9 cellular contexts compared by ENCODE assay signal in the genomic region with DNA sequence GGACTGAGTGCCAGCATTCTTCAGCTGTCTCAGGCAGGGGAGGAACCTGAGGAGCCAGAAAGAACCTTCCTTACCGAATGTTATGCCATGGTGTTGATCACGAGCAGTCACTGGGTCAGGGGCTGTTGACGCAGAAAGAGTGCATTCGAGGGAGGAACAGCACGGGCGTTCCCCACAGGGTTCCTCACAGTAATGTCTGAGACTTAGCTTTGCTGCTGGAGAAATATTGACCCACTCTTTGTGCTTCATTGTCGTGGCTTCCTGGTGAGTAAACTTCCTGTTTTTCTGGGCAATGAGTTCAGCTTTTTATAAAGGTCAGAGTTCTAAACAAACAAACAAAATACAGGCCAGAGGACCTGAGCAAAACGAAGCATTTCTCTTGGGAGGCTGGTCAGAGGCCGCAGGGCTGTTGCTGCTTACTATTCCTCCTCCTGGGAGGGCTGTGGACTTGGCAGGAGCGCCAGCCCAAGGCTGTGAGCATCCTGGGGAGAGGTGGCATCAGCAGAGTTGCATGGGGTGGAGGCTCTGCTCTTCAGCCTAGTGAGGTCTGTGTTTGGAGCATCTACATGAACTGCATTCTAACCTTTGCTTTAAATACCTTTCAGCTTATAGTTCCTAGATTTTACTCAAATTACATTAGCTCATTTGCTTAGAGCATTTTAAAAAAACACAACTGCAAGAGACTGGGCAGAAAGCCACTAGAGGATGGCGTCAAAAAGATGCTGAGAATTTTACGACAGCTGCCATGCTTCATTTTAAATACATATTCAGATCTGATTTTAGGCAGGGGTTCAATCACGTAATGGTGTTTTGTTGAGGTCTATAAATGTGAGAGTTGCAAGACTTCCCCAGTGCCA.
DNase-seq lines count a peak whose midpoint lies in the region; ATAC-seq and TF ChIP-seq lines count a peak whose summit lies in the region.
"Had no signal": no experiment of that assay in that cellular context is flagged by ENCODE, and none has a peak within 500 bp of the region (broad histone marks: within the 10 kb centered on the region; RNA-seq: fewer than 3 reads in every experiment).

No MANE protein-coding gene starts in this region.

- H3K4me3 ChIP-seq in heart left ventricle = no peak overlapping the region
- no peak overlapping the region for H3K4me3 ChIP-seq in tibial nerve
- no peak overlapping the region for H3K4me3 ChIP-seq in aorta (ENCODE audit: low read length in 2 of 2)

- H3K4me1 Mint-ChIP-seq in WTC11 = peaks cover 27% of the 10 kb centered on the region
- H3K4me1 Mint-ChIP-seq in immature natural killer cell = peaks cover 35 to 44% of the 10 kb centered on the region in 2 donors

- TF ChIP-seq POLR2A in heart left ventricle (IDR thresholded peaks at IDR 0.05) (no peak), tibial nerve (IDR thresholded peaks at IDR 0.05) (no peak)

- peak overlapping the region; percentile 61 for H3K27ac Mint-ChIP-seq in WTC11
- peak overlapping the region; percentile 61 to 95 (median 86) for H3K27ac Mint-ChIP-seq in immature natural killer cell

- peak in 3 of 4 donors; percentile 68 to 84 (median 78) for ATAC-seq in heart left ventricle
- ATAC-seq in WTC11 = peak; percentile 73
- no peak for ATAC-seq in aorta (ENCODE audit: low FRiP score)
- ATAC-seq in GM18867 (IDR thresholded peaks at IDR 0.05; ENCODE audit: unreplicated experiment) = no peak

- H3K9me3 Mint-ChIP-seq in WTC11 (no peaks in the 10 kb centered on the region), immature natural killer cell (peaks cover 0 to 1% (median 0%) of the 10 kb centered on the region in 6 donors)

- 53 to 64% (median 56%) methylated on average over 13 of the region's 13 CpGs for WGBS in heart left ventricle, 4 donors
- 37 to 40% methylated on average over 13 of the region's 13 CpGs for WGBS in tibial nerve, 2 donors
- 58 to 63% methylated on average over 13 of the region's 13 CpGs for WGBS in aorta, 2 donors

- no peak overlapping the region for H3K4me3 Mint-ChIP-seq in WTC11
- H3K4me3 Mint-ChIP-seq in immature natural killer cell = peak overlapping the region; percentile 64 to 80 (median 71)

- DNase-seq in heart left ventricle (no peak), cardiac septum (ENCODE audit: low spot score) (no peak), WTC11 (ENCODE audit: low spot score) (no peak), immature natural killer cell (peak; percentile 14 to 48 (median 40)), tibial nerve (ENCODE audit: low spot score in 2 of 2) (peak; percentile 52 to 55), aorta (no peak), NCI-H187 treated with DMSO at 0.1 percent for 48 hours (lab: John Stamatoyannopoulos, UW) (no peak)
- DNase-seq: central memory CD4-positive, alpha-beta T cell had no signal

- H3K4me1 ChIP-seq in heart left ventricle (peaks cover 0 to 13% (median 1%) of the 10 kb centered on the region in 12 donors), tibial nerve (peaks cover 0 to 50% (median 6%) of the 10 kb centered on the region in 4 donors), aorta (ENCODE audit: control insufficient read depth in 1 of 2, insufficient read depth in 2 of 2, low read length in 2 of 2) (no peaks in the 10 kb centered on the region)

- intact Hi-C loops in heart left ventricle (cut with DNase I) (no loop called here), cardiac septum (cut with DNase I) (no loop called here), aorta (cut with DNase I) (no loop called here)

- no peaks in the 10 kb centered on the region for H3K27me3 ChIP-seq in heart left ventricle
- no peaks in the 10 kb centered on the region for H3K27me3 ChIP-seq in tibial nerve
- H3K27me3 ChIP-seq in aorta (ENCODE audit: control insufficient read depth in 1 of 2, insufficient read depth in 2 of 2, low read length in 1 of 2) = no peaks in the 10 kb centered on the region

- peaks cover 0 to 21% (median 2%) of the 10 kb centered on the region in 9 donors for H3K36me3 ChIP-seq in heart left ventricle
- peaks cover 0 to 19% (median 0%) of the 10 kb centered on the region in 3 donors for H3K36me3 ChIP-seq in tibial nerve
- H3K36me3 ChIP-seq in aorta (ENCODE audit: control insufficient read depth in 1 of 2, insufficient read depth in 2 of 2, low read length in 1 of 2) = peaks cover 0 to 4% of the 10 kb centered on the region in 2 donors

- H3K27ac ChIP-seq in heart left ventricle (peak overlapping the region in 4 of 12 donors; percentile 2 to 50 (median 19)), tibial nerve (peak overlapping the region; percentile 25 to 89 (median 60)), aorta (ENCODE audit: low read depth in 1 of 2, low read length in 2 of 2) (no peak overlapping the region)

- POLR2A ChIA-PET in WTC11 (lab: Charles Lee) = no interaction called here

- H3K9me3 ChIP-seq in heart left ventricle = no peaks in the 10 kb centered on the region
- no peaks in the 10 kb centered on the region for H3K9me3 ChIP-seq in tibial nerve
- no peaks in the 10 kb centered on the region for H3K9me3 ChIP-seq in aorta (ENCODE audit: control insufficient read depth, low read length)

- peak; percentile 15 to 77 for TF ChIP-seq EP300 in tibial nerve (IDR thresholded peaks at IDR 0.05)

- no peaks in the 10 kb centered on the region for H3K27me3 Mint-ChIP-seq in WTC11 (ENCODE audit: low read depth)
- peaks cover 3 to 9% (median 4%) of the 10 kb centered on the region in 3 donors for H3K27me3 Mint-ChIP-seq in immature natural killer cell (ENCODE audit: low read depth in 3 of 3)

- no peak for TF ChIP-seq CTCF in heart left ventricle (IDR thresholded peaks at IDR 0.05)
- TF ChIP-seq CTCF in WTC11 (IDR thresholded peaks at IDR 0.05) = no peak
- no peak for TF ChIP-seq CTCF in tibial nerve (IDR thresholded peaks at IDR 0.05)

- H3K36me3 Mint-ChIP-seq in WTC11 (no peaks in the 10 kb centered on the region), immature natural killer cell (peaks cover 21 to 62% (median 51%) of the 10 kb centered on the region in 3 donors)

- CTCF ChIA-PET in WTC11 (lab: Charles Lee) = no interaction called here

TF ChIP-seq in WTC11, 78 proteins besides CTCF, POLR2A, EP300 and RAD21:
- no peak for TF ChIP-seq ZNF416 (CRISPR knock-in tag; IDR thresholded peaks at IDR 0.05)
- TF ChIP-seq, protein P1, sequence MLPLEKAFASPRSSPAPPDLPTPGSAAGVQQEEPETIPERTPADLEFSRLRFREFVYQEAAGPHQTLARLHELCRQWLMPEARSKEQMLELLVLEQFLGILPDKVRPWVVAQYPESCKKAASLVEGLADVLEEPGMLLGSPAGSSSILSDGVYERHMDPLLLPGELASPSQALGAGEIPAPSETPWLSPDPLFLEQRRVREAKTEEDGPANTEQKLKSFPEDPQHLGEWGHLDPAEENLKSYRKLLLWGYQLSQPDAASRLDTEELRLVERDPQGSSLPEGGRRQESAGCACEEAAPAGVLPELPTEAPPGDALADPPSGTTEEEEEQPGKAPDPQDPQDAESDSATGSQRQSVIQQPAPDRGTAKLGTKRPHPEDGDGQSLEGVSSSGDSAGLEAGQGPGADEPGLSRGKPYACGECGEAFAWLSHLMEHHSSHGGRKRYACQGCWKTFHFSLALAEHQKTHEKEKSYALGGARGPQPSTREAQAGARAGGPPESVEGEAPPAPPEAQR (CRISPR knock-in tag; IDR thresholded peaks at IDR 0.05) = no peak
- no peak for TF ChIP-seq ZNF396 (CRISPR knock-in tag; IDR thresholded peaks at IDR 0.05; ENCODE audit: borderline replicate concordance)
- TF ChIP-seq IRF2 (CRISPR knock-in tag; IDR thresholded peaks at IDR 0.05; ENCODE audit: borderline replicate concordance, low read depth) = no peak
- TF ChIP-seq CDX4 (CRISPR knock-in tag; IDR thresholded peaks at IDR 0.05; ENCODE audit: borderline replicate concordance) = no peak
- TF ChIP-seq, protein P2, sequence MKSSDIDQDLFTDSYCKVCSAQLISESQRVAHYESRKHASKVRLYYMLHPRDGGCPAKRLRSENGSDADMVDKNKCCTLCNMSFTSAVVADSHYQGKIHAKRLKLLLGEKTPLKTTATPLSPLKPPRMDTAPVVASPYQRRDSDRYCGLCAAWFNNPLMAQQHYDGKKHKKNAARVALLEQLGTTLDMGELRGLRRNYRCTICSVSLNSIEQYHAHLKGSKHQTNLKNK (CRISPR knock-in tag; IDR thresholded peaks at IDR 0.05) = no peak
- TF ChIP-seq EMX1 (CRISPR knock-in tag; IDR thresholded peaks at IDR 0.05) = no peak
- no peak for TF ChIP-seq NR3C1 (CRISPR knock-in tag; conservative IDR thresholded peaks at IDR 0.05; ENCODE audit: low read depth)
- TF ChIP-seq ZNF317 (CRISPR knock-in tag; IDR thresholded peaks at IDR 0.05; ENCODE audit: borderline replicate concordance, low read depth) = no peak
- no peak for TF ChIP-seq ATF1 (CRISPR knock-in tag; IDR thresholded peaks at IDR 0.05)
- no peak for TF ChIP-seq ZNF121 (CRISPR knock-in tag; IDR thresholded peaks at IDR 0.05)

Comparison
In these comparisons a context has a peak if more than half of its experiments do, and no peak if none do; other contexts are left out.
1. ATAC-seq: peak in heart left ventricle (3 of 4) and WTC11 (single experiment); none in aorta (single experiment) and GM18867 (single experiment).
2. DNase-seq: peak in immature natural killer cell (3 of 3) and tibial nerve (2 of 2); none in heart left ventricle (0 of 5), cardiac septum (single experiment), WTC11 (single experiment), aorta (0 of 2) and NCI-H187 treated with DMSO at 0.1 percent for 48 hours (single experiment).
3. H3K27ac ChIP-seq: peak in tibial nerve (4 of 4); none in aorta (0 of 2).